Comparison of ENCODE assay signal across 9 cellular contexts in the genomic region with DNA sequence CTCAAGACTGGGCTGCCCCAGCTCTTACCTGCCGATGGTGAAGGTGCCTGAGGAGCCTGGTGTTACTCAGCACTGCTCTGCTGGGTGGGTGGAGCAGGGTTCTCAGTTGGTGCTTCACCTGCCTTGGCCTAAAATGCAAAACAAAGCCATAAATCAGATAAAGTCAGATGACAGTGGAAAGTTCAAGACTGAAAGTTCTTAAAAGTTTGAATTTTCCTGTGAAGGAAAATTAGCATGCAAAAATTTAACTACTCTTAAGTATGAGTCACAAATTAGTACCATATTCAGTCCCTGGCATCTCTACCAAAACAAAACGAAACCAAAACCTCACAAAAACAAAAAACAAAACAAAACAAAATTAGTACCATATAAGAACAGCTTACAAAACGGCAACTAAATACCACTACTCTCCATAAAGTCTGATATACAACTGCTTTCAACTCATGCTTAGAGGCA.
DNase-seq lines count a peak whose midpoint lies in the region; ATAC-seq and TF ChIP-seq lines count a peak whose summit lies in the region.
"Had no signal": no experiment of that assay in that cellular context is flagged by ENCODE, and none has a peak within 500 bp of the region (broad histone marks: within the 10 kb centered on the region; RNA-seq: fewer than 3 reads in every experiment).

No MANE protein-coding gene starts in this region.

- no peak overlapping the region for H3K4me3 ChIP-seq in AG09309 (ENCODE audit: control insufficient read depth, low read depth, low read length)
- no peak overlapping the region for H3K4me3 ChIP-seq in OCI-LY3 (ENCODE audit: low read length)
- H3K4me3 ChIP-seq in fibroblast of mammary gland (ENCODE audit: control insufficient read depth, low read depth, low read length): no peak overlapping the region

- peaks cover 69% of the 10 kb centered on the region for H3K36me3 ChIP-seq in OCI-LY3 (replicated peaks; ENCODE audit: low read depth, low read length)

- peaks cover 10% of the 10 kb centered on the region for H3K4me1 ChIP-seq in OCI-LY3 (ENCODE audit: low read length)

- peaks cover 3% of the 10 kb centered on the region; the same call in 1 of the 2 replicates for H4K20me1 ChIP-seq in OCI-LY3 (ENCODE audit: insufficient read depth, low read length)

- H3K79me2 ChIP-seq in OCI-LY3 (ENCODE audit: low read length): no peaks in the 10 kb centered on the region

- H3K27me3 ChIP-seq in OCI-LY3 (ENCODE audit: low read depth, low read length): no peaks in the 10 kb centered on the region

- ATAC-seq in GM19468 (IDR thresholded peaks at IDR 0.05; ENCODE audit: extremely low read depth, unreplicated experiment): peak; percentile 27

- DNase-seq in AG09309 (ENCODE audit: low read depth): peak; percentile 23
- peak; percentile 59 for DNase-seq in fibroblast of mammary gland (ENCODE audit: low read depth)
- no peak for DNase-seq in UCSD-AML1 (lab: John Stamatoyannopoulos, UW; ENCODE audit: unreplicated experiment)
- no peak for DNase-seq in DMS153 treated with DMSO at 0.1 percent for 48 hours (lab: John Stamatoyannopoulos, UW; ENCODE audit: unreplicated experiment)
- DNase-seq in kidney tubule cell (ENCODE audit: low spot score): no peak
- DNase-seq in NCI-H1930 (lab: John Stamatoyannopoulos, UW): no peak

- TF ChIP-seq CTCF in AG09309 (IDR thresholded peaks at IDR 0.05; ENCODE audit: control insufficient read depth, insufficient read depth, low read depth, low read length, missing control alignments) (no peak), OCI-LY3 (IDR thresholded peaks at IDR 0.05; ENCODE audit: low read depth, low read length) (no peak), fibroblast of mammary gland (conservative IDR thresholded peaks at IDR 0.05; ENCODE audit: control insufficient read depth, insufficient read depth, low read depth, low read length) (no peak)

- no peak overlapping the region for H2AFZ ChIP-seq in OCI-LY3 (ENCODE audit: low read depth, low read length)

- H3K4me2 ChIP-seq in OCI-LY3 (ENCODE audit: low read length): peak overlapping the region; percentile 12; the same call in 1 of the 2 replicates

- H3K9me3 ChIP-seq in OCI-LY3 (ENCODE audit: insufficient read depth, low read length): no peaks in the 10 kb centered on the region

- H3K9ac ChIP-seq in OCI-LY3 (ENCODE audit: low read length): no peak overlapping the region

- peak overlapping the region; percentile 44 for H3K27ac ChIP-seq in OCI-LY3 (ENCODE audit: low read length)
- H3K27ac ChIP-seq: HL-60 had no signal

Comparison
In these comparisons a context has a peak if more than half of its experiments do, and no peak if none do; other contexts are left out.
1. DNase-seq: peak in AG09309 (single experiment) and fibroblast of mammary gland (single experiment); none in UCSD-AML1 (single experiment), DMS153 treated with DMSO at 0.1 percent for 48 hours (single experiment), kidney tubule cell (single experiment) and NCI-H1930 (0 of 2).